11 cellular contexts compared by ENCODE assay signal in genomic region chr17:351436-351713, GRCh38. TPM values are rescaled to one million over a fixed set of nuclear protein-coding genes. Genes with fewer than 3 reads are reported as not detected.
DNase-seq lines count a peak whose midpoint lies in the region; ATAC-seq and TF ChIP-seq lines count a peak whose summit lies in the region.
"Had no signal": no experiment of that assay in that cellular context is flagged by ENCODE, and none has a peak within 500 bp of the region (broad histone marks: within the 10 kb centered on the region; RNA-seq: fewer than 3 reads in every experiment).

No MANE protein-coding gene starts in this region.

- H3K27ac ChIP-seq in dorsolateral prefrontal cortex, result peak overlapping the region in 32 of 59 donors; percentile 2 to 78 (median 60)
- peak overlapping the region; percentile 86 for H3K27ac ChIP-seq in subcutaneous abdominal adipose tissue (ENCODE audit: low read depth, low read length)
- H3K27ac ChIP-seq in effector memory CD4-positive, alpha-beta T cell (ENCODE audit: insufficient read depth, low read length, poor library complexity, severe bottlenecking), result no peak overlapping the region

- TF ChIP-seq CTCF in dorsolateral prefrontal cortex (IDR thresholded peaks at IDR 0.05 in 54 of 56, conservative IDR thresholded peaks at IDR 0.05 in 2 of 56; ENCODE audit: low read depth in 1 of 56, partially characterized antibody in 56 of 56) (no peak), mesothelial cell of epicardium (IDR thresholded peaks at IDR 0.05; ENCODE audit: unreplicated experiment) (no peak)

- H3K9me3 Mint-ChIP-seq in mesothelial cell of epicardium, result no peaks in the 10 kb centered on the region

- H3K4me3 ChIP-seq in dorsolateral prefrontal cortex (no peak overlapping the region), subcutaneous abdominal adipose tissue (ENCODE audit: low read depth in 1 of 5, low read length in 5 of 5) (peak overlapping the region in 1 of 5 donors; percentile 4)
- H3K4me3 ChIP-seq in effector memory CD4-positive, alpha-beta T cell (ENCODE audit: insufficient read depth, low read depth, low read length, poor library complexity, severe bottlenecking), result no peak overlapping the region

- DNase-seq in T-helper 17 cell (no peak), dorsolateral prefrontal cortex (no peak), mesothelial cell of epicardium (ENCODE audit: low spot score in 2 of 2, unreplicated experiment in 2 of 2) (no peak)
- DNase-seq in effector memory CD4-positive, alpha-beta T cell, result no peak
- DNase-seq: activated naive CD8-positive, alpha-beta T cell treated with anti-CD3 and anti-CD28 coated beads, Interleukin-2, amount 10 ng/mL, durations not matched to agents 7 days and 5 days; glutamatergic neuron; NCI-H2107 had no signal

- H3K36me3 Mint-ChIP-seq in T-helper 17 cell (ENCODE audit: low read depth) (peaks cover 5% of the 10 kb centered on the region), mesothelial cell of epicardium (peaks cover under 1% of the 10 kb centered on the region)

- no peaks in the 10 kb centered on the region for H3K36me3 ChIP-seq in subcutaneous abdominal adipose tissue (ENCODE audit: control insufficient read depth in 5 of 5, insufficient read depth in 5 of 5, low read length in 5 of 5)
- H3K36me3 ChIP-seq in effector memory CD4-positive, alpha-beta T cell (ENCODE audit: control insufficient read depth, insufficient read depth, low read length), result no peaks in the 10 kb centered on the region

- ATAC-seq in T-helper 17 cell (no peak), GM19397 (IDR thresholded peaks at IDR 0.05; ENCODE audit: unreplicated experiment) (no peak), GM19035 (IDR thresholded peaks at IDR 0.05; ENCODE audit: unreplicated experiment) (no peak)
- ATAC-seq: Panc1 had no signal

- H3K27me3 ChIP-seq in dorsolateral prefrontal cortex, result no peaks in the 10 kb centered on the region
- H3K27me3 ChIP-seq in subcutaneous abdominal adipose tissue (ENCODE audit: control insufficient read depth in 5 of 5, insufficient read depth in 4 of 5, low read length in 5 of 5), result no peaks in the 10 kb centered on the region
- no peaks in the 10 kb centered on the region for H3K27me3 ChIP-seq in effector memory CD4-positive, alpha-beta T cell (replicated peaks; ENCODE audit: control insufficient read depth, insufficient read depth, low read length, poor library complexity, severe bottlenecking)

- peaks cover 14% of the 10 kb centered on the region for H3K4me1 Mint-ChIP-seq in T-helper 17 cell
- H3K4me1 Mint-ChIP-seq in mesothelial cell of epicardium, result peaks cover 53% of the 10 kb centered on the region
- H3K4me1 Mint-ChIP-seq: activated naive CD8-positive, alpha-beta T cell treated with anti-CD3 and anti-CD28 coated beads, Interleukin-2, amount 10 ng/mL, durations not matched to agents 7 days and 5 days had no signal

- intact Hi-C loops in dorsolateral prefrontal cortex (cut with DNase I), result no loop called here

- H3K27ac Mint-ChIP-seq in T-helper 17 cell (no peak overlapping the region), mesothelial cell of epicardium (peak overlapping the region; percentile 64)

- no peaks in the 10 kb centered on the region for H3K9me3 ChIP-seq in T-helper 17 cell (ENCODE audit: control insufficient read depth, low read length, poor library complexity, severe bottlenecking)
- no peaks in the 10 kb centered on the region for H3K9me3 ChIP-seq in subcutaneous abdominal adipose tissue (ENCODE audit: control insufficient read depth in 5 of 5, low read length in 5 of 5)
- H3K9me3 ChIP-seq in effector memory CD4-positive, alpha-beta T cell (ENCODE audit: control insufficient read depth, low read length), result no peaks in the 10 kb centered on the region

- H3K27me3 Mint-ChIP-seq in T-helper 17 cell, result peaks cover 7% of the 10 kb centered on the region
- H3K27me3 Mint-ChIP-seq in mesothelial cell of epicardium (ENCODE audit: low read depth), result no peaks in the 10 kb centered on the region
- H3K27me3 Mint-ChIP-seq: activated naive CD8-positive, alpha-beta T cell treated with anti-CD3 and anti-CD28 coated beads, Interleukin-2, amount 10 ng/mL, durations not matched to agents 7 days and 5 days had no signal

- peaks cover 16 to 74% (median 66%) of the 10 kb centered on the region in 5 donors for H3K4me1 ChIP-seq in subcutaneous abdominal adipose tissue (ENCODE audit: control insufficient read depth in 5 of 5, insufficient read depth in 5 of 5, low read length in 5 of 5)
- no peaks in the 10 kb centered on the region for H3K4me1 ChIP-seq in effector memory CD4-positive, alpha-beta T cell (ENCODE audit: control insufficient read depth, insufficient read depth, low read length, poor library complexity, severe bottlenecking)

- peak overlapping the region; percentile 66 for H3K4me3 Mint-ChIP-seq in T-helper 17 cell
- no peak overlapping the region for H3K4me3 Mint-ChIP-seq in mesothelial cell of epicardium
- H3K4me3 Mint-ChIP-seq: activated naive CD8-positive, alpha-beta T cell treated with anti-CD3 and anti-CD28 coated beads, Interleukin-2, amount 10 ng/mL, durations not matched to agents 7 days and 5 days had no signal

- peak overlapping the region in 4 of 5 donors; percentile 23 to 36 (median 33) for H3K9ac ChIP-seq in subcutaneous abdominal adipose tissue (ENCODE audit: low read length in 5 of 5)

RNA-seq across cellular contexts. Expression of gene RPH3AL, which starts 1.2 kb away (rescaled TPM):
- total RNA-seq in T-helper 17 cell, result 1 to 10 TPM; 1.3 to 3.5 TPM
- 10 to 100 TPM in 51 of 120 experiments, 1 to 10 TPM in 69; 4.2 to 18.6 (median 9.3) TPM for total RNA-seq in dorsolateral prefrontal cortex
- total RNA-seq in mesothelial cell of epicardium, result 13.6 to 16.9 TPM (median 15.4 TPM) in 3 replicates
